In genomic region chr10:23525406-23525805, GRCh38 we compare ENCODE assay signal across 9 cellular contexts.
DNase-seq lines count a peak whose midpoint lies in the region; ATAC-seq and TF ChIP-seq lines count a peak whose summit lies in the region.
"Had no signal": no experiment of that assay in that cellular context is flagged by ENCODE, and none has a peak within 500 bp of the region (broad histone marks: within the 10 kb centered on the region; RNA-seq: fewer than 3 reads in every experiment).

No MANE protein-coding gene starts in this region.

- no peaks in the 10 kb centered on the region for H3K27me3 ChIP-seq in ascending aorta

- H3K27ac ChIP-seq in ascending aorta, result no peak overlapping the region

- H3K4me1 Mint-ChIP-seq in activated CD4-positive, alpha-beta T cell treated with anti-CD3 and anti-CD28 coated beads, Interleukin-2, amount 10 ng/mL, durations not matched to agents 7 days and 5 days, result no peaks in the 10 kb centered on the region

- ATAC-seq in HG03442 (IDR thresholded peaks at IDR 0.05; ENCODE audit: unreplicated experiment), result peak; percentile 77
- ATAC-seq in HG03139 (IDR thresholded peaks at IDR 0.05; ENCODE audit: unreplicated experiment), result no peak

- peak; percentile 9 for DNase-seq in activated CD4-positive, alpha-beta T cell treated with anti-CD3 and anti-CD28 coated beads, Interleukin-2, amount 10 ng/mL, durations not matched to agents 7 days and 5 days
- no peak for DNase-seq in activated CD4-positive, alpha-beta T cell treated with anti-CD3 and anti-CD28 coated beads for 1 hour
- DNase-seq in ascending aorta (ENCODE audit: low spot score in 2 of 2) (no peak), left kidney (ENCODE audit: low read depth, low spot score) (peak; percentile 23), DMS79 treated with DMSO at 0.1 percent for 48 hours (lab: John Stamatoyannopoulos, UW) (no peak), NCI-H446 (lab: John Stamatoyannopoulos, UW) (no peak)

- POLR2A ChIA-PET in activated CD4-positive, alpha-beta T cell treated with anti-CD3 and anti-CD28 coated beads, Interleukin-2, amount 10 ng/mL, durations not matched to agents 7 days and 5 days (lab: Charles Lee), result no interaction called here

- H3K4me1 ChIP-seq in ascending aorta, result no peaks in the 10 kb centered on the region

- H3K4me3 Mint-ChIP-seq in activated CD4-positive, alpha-beta T cell treated with anti-CD3 and anti-CD28 coated beads, Interleukin-2, amount 10 ng/mL, durations not matched to agents 7 days and 5 days, result no peak overlapping the region
- H3K4me3 Mint-ChIP-seq: activated T-cell treated with anti-CD3 and anti-CD28 coated beads, Interleukin-2, amount 50 U/mL, for 72 hours had no signal

- no peaks in the 10 kb centered on the region for H3K9me3 ChIP-seq in ascending aorta

- no peaks in the 10 kb centered on the region for H3K36me3 ChIP-seq in ascending aorta

- intact Hi-C loops in ascending aorta (cut with DNase I), result no loop called here

- H3K4me3 ChIP-seq in ascending aorta, result no peak overlapping the region

- peaks cover 4% of the 10 kb centered on the region for H3K27me3 Mint-ChIP-seq in activated CD4-positive, alpha-beta T cell treated with anti-CD3 and anti-CD28 coated beads, Interleukin-2, amount 10 ng/mL, durations not matched to agents 7 days and 5 days

- CTCF ChIA-PET in activated CD4-positive, alpha-beta T cell treated with anti-CD3 and anti-CD28 coated beads, Interleukin-2, amount 10 ng/mL, durations not matched to agents 7 days and 5 days (lab: Charles Lee), result interaction anchor here (0.8 kb wide), 1 partner anchor 200 kb away, joined by 3 read pairs; no protein-coding TSS in a partner anchor

- no peak overlapping the region for H3K27ac Mint-ChIP-seq in activated CD4-positive, alpha-beta T cell treated with anti-CD3 and anti-CD28 coated beads, Interleukin-2, amount 10 ng/mL, durations not matched to agents 7 days and 5 days
- H3K27ac Mint-ChIP-seq: activated T-cell treated with anti-CD3 and anti-CD28 coated beads, Interleukin-2, amount 50 U/mL, for 72 hours had no signal

- no peaks in the 10 kb centered on the region for H3K9me3 Mint-ChIP-seq in activated CD4-positive, alpha-beta T cell treated with anti-CD3 and anti-CD28 coated beads, Interleukin-2, amount 10 ng/mL, durations not matched to agents 7 days and 5 days
- H3K9me3 Mint-ChIP-seq: activated T-cell treated with anti-CD3 and anti-CD28 coated beads, Interleukin-2, amount 50 U/mL, for 72 hours had no signal

- peak; percentile 12 to 39 (median 24) for TF ChIP-seq CTCF in ascending aorta (IDR thresholded peaks at IDR 0.05)

- no peaks in the 10 kb centered on the region for H3K36me3 Mint-ChIP-seq in activated CD4-positive, alpha-beta T cell treated with anti-CD3 and anti-CD28 coated beads, Interleukin-2, amount 10 ng/mL, durations not matched to agents 7 days and 5 days (ENCODE audit: low read depth)

Comparison
In these comparisons a context has a peak if more than half of its experiments do, and no peak if none do; other contexts are left out.
1. DNase-seq: peak in activated CD4-positive, alpha-beta T cell treated with anti-CD3 and anti-CD28 coated beads, Interleukin-2, amount 10 ng/mL, durations not matched to agents 7 days and 5 days (single experiment) and left kidney (single experiment); none in activated CD4-positive, alpha-beta T cell treated with anti-CD3 and anti-CD28 coated beads for 1 hour (single experiment), ascending aorta (0 of 2), DMS79 treated with DMSO at 0.1 percent for 48 hours (single experiment) and NCI-H446 (0 of 2).